ENCODE assay signal across 1 cellular context in the genomic region with DNA sequence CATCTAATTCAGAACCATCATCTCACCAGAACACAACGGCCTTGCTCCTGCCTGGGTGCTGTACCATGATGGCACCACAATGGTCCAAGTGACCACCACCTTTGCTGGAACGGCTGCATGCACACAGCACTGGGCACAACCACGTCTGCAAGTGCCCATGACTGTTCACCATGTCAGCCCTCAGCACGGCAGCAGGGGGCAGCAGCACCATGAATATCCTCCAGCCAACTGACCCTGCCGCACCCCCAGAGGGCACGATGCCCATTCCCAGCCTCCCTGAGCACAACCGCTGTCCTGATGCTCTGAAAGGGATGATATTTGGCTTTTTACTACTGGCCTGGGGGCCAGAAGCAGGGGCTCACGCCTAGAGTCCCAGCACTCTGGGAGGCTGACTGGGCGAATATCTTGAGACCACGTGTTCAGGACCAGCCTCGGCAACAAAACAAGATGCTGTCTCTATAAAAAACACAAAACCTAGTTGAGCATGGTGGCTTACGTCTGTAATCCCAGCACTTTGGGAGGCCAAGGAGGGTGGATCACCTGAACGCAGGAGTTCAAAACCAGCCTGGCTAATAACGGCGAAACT.
TF ChIP-seq lines count a peak whose summit lies in the region.

No MANE protein-coding gene starts in this region.

TF ChIP-seq in HepG2, 621 proteins besides CTCF, POLR2A, EP300 and RAD21 (continues in another document):
- TF ChIP-seq GATAD2A (CRISPR knock-in tag; IDR thresholded peaks at IDR 0.05) (0 out of 2 replicates have a peak, but pooled peaks have one; percentile 18), HNRNPL (IDR thresholded peaks at IDR 0.05; ENCODE audit: low read depth, low read length) (peak; percentile 96), ZGPAT (CRISPR knock-in tag; IDR thresholded peaks at IDR 0.05) (0 out of 2 replicates have a peak, but pooled peaks have one; percentile 23), SP5 (CRISPR knock-in tag; IDR thresholded peaks at IDR 0.05; ENCODE audit: borderline replicate concordance, low read depth) (no peak), ZBTB42 (CRISPR knock-in tag; IDR thresholded peaks at IDR 0.05) (no peak), ZNF501 (CRISPR knock-in tag; IDR thresholded peaks at IDR 0.05) (peak; percentile 54; the same call in 1 of the 2 replicates), HNF1B (CRISPR knock-in tag; IDR thresholded peaks at IDR 0.05) (peak; percentile 50; the same call in 1 of the 2 replicates), ZFP62 (CRISPR knock-in tag; IDR thresholded peaks at IDR 0.05) (no peak), NONO (IDR thresholded peaks at IDR 0.05) (no peak), NONO (CRISPR knock-in tag; conservative IDR thresholded peaks at IDR 0.05) (peak; percentile 42; the same call in 1 of the 2 replicates), ZNF83 (CRISPR knock-in tag; IDR thresholded peaks at IDR 0.05; ENCODE audit: borderline replicate concordance) (no peak), SMC3 (IDR thresholded peaks at IDR 0.05; ENCODE audit: low read length) (peak; percentile 44; the same call in 1 of the 2 replicates), ZSCAN12 (CRISPR knock-in tag; IDR thresholded peaks at IDR 0.05) (no peak), ZBTB7B (CRISPR knock-in tag; IDR thresholded peaks at IDR 0.05) (no peak), KDM2A (CRISPR knock-in tag; IDR thresholded peaks at IDR 0.05; ENCODE audit: borderline replicate concordance, low read depth) (peak; percentile 25; the same call in 1 of the 2 replicates), ZNF205 (CRISPR knock-in tag; IDR thresholded peaks at IDR 0.05) (no peak), CCAR2 (optimal IDR thresholded peaks at IDR 0.05; ENCODE audit: low read depth, low read length) (no peak), CHD2 (IDR thresholded peaks at IDR 0.05; ENCODE audit: low read depth, low read length) (no peak), ZNF142 (CRISPR knock-in tag; IDR thresholded peaks at IDR 0.05) (no peak), ZNF782 (CRISPR knock-in tag; IDR thresholded peaks at IDR 0.05; ENCODE audit: borderline replicate concordance) (no peak), MIER3 (CRISPR knock-in tag; IDR thresholded peaks at IDR 0.05; ENCODE audit: borderline replicate concordance) (no peak), GABPB1 (CRISPR knock-in tag; IDR thresholded peaks at IDR 0.05) (0 out of 2 replicates have a peak, but pooled peaks have one; percentile 22), HNF1A (IDR thresholded peaks at IDR 0.05; ENCODE audit: low read depth) (no peak), HNF1A (CRISPR knock-in tag; IDR thresholded peaks at IDR 0.05; ENCODE audit: borderline replicate concordance) (0 out of 2 replicates have a peak, but pooled peaks have one; percentile 27), ZNF691 (CRISPR knock-in tag; IDR thresholded peaks at IDR 0.05; ENCODE audit: borderline replicate concordance, low read depth) (peak; percentile 53; the same call in 1 of the 2 replicates)
- TF ChIP-seq, protein P1, sequence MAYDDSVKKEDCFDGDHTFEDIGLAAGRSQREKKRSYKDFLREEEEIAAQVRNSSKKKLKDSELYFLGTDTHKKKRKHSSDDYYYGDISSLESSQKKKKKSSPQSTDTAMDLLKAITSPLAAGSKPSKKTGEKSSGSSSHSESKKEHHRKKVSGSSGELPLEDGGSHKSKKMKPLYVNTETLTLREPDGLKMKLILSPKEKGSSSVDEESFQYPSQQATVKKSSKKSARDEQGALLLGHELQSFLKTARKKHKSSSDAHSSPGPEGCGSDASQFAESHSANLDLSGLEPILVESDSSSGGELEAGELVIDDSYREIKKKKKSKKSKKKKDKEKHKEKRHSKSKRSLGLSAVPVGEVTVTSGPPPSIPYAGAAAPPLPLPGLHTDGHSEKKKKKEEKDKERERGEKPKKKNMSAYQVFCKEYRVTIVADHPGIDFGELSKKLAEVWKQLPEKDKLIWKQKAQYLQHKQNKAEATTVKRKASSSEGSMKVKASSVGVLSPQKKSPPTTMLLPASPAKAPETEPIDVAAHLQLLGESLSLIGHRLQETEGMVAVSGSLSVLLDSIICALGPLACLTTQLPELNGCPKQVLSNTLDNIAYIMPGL (CRISPR knock-in tag; IDR thresholded peaks at IDR 0.05; ENCODE audit: borderline replicate concordance in 1 of 2, low read depth in 1 of 2) = 0 out of 4 replicates have a peak, but pooled peaks of 1 of the 2 experiments have one; percentile 30
- TF ChIP-seq, protein P2, sequence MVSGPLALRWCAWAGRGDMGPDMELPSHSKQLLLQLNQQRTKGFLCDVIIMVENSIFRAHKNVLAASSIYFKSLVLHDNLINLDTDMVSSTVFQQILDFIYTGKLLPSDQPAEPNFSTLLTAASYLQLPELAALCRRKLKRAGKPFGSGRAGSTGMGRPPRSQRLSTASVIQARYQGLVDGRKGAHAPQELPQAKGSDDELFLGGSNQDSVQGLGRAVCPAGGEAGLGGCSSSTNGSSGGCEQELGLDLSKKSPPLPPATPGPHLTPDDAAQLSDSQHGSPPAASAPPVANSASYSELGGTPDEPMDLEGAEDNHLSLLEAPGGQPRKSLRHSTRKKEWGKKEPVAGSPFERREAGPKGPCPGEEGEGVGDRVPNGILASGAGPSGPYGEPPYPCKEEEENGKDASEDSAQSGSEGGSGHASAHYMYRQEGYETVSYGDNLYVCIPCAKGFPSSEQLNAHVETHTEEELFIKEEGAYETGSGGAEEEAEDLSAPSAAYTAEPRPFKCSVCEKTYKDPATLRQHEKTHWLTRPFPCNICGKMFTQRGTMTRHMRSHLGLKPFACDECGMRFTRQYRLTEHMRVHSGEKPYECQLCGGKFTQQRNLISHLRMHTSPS (CRISPR knock-in tag; IDR thresholded peaks at IDR 0.05; ENCODE audit: low read depth) = peak; percentile 79; the same call in 1 of the 2 replicates
- TF ChIP-seq, protein P3, sequence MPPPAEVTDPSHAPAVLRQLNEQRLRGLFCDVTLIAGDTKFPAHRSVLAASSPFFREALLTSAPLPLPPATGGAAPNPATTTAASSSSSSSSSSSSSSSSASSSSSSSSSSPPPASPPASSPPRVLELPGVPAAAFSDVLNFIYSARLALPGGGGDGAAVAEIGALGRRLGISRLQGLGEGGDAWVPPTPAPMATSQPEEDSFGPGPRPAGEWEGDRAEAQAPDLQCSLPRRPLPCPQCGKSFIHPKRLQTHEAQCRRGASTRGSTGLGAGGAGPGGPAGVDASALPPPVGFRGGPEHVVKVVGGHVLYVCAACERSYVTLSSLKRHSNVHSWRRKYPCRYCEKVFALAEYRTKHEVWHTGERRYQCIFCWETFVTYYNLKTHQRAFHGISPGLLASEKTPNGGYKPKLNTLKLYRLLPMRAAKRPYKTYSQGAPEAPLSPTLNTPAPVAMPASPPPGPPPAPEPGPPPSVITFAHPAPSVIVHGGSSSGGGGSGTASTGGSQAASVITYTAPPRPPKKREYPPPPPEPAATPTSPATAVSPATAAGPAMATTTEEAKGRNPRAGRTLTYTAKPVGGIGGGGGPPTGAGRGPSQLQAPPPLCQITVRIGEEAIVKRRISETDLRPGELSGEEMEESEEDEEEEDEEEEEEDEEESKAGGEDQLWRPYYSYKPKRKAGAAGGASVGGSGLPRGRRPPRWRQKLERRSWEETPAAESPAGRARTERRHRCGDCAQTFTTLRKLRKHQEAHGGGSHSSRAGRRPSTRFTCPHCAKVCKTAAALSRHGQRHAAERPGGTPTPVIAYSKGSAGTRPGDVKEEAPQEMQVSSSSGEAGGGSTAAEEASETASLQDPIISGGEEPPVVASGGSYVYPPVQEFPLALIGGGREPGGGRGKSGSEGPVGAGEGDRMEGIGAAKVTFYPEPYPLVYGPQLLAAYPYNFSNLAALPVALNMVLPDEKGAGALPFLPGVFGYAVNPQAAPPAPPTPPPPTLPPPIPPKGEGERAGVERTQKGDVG (CRISPR knock-in tag; IDR thresholded peaks at IDR 0.05; ENCODE audit: borderline replicate concordance) = no peak
